38 cellular contexts compared by ENCODE assay signal in genomic region chr15:71585159-71585558, GRCh38.
"Had no signal": no experiment of that assay in that cellular context is flagged by ENCODE, and none has a peak within 500 bp of the region (broad histone marks: within the 10 kb centered on the region; RNA-seq: fewer than 3 reads in every experiment).

No MANE protein-coding gene starts in this region.

- H3K4me1 Mint-ChIP-seq: activated naive CD4-positive, alpha-beta T cell treated with anti-CD3 and anti-CD28 coated beads, Interleukin-2, amount 10 ng/mL, durations not matched to agents 7 days and 5 days; activated naive CD4-positive, alpha-beta T cell treated with anti-CD3 and anti-CD28 coated beads, Interleukin-2, amount 50 U/mL, for 24 hours; activated naive CD8-positive, alpha-beta T cell treated with anti-CD3 and anti-CD28 coated beads for 36 hours; activated naive CD8-positive, alpha-beta T cell treated with anti-CD3 and anti-CD28 coated beads, Interleukin-2, amount 10 ng/mL, durations not matched to agents 7 days and 5 days; activated naive CD8-positive, alpha-beta T cell treated with anti-CD3 and anti-CD28 coated beads, Interleukin-2, amount 50 U/mL, for 24 hours; activated T-helper 17 cell treated with anti-CD3 and anti-CD28 coated beads, Interleukin-2, amount 50 U/mL, for 72 hours; brain; central memory CD8-positive, alpha-beta T cell had no signal

- H3K27ac ChIP-seq: adrenal gland, ascending aorta, body of pancreas, brain microvascular endothelial cell, breast epithelium, cardiac muscle cell had no signal

- H3K36me3 Mint-ChIP-seq: activated naive CD4-positive, alpha-beta T cell treated with anti-CD3 and anti-CD28 coated beads, Interleukin-2, amount 10 ng/mL, durations not matched to agents 7 days and 5 days; activated naive CD8-positive, alpha-beta T cell treated with anti-CD3 and anti-CD28 coated beads, Interleukin-2, amount 10 ng/mL, durations not matched to agents 7 days and 5 days had no signal

- H3K36me3 ChIP-seq: adrenal gland, ascending aorta, brain microvascular endothelial cell, breast epithelium, cardiac muscle cell had no signal

- H3K27me3 ChIP-seq: adrenal gland, ascending aorta, body of pancreas, brain microvascular endothelial cell, breast epithelium, cardiac muscle cell had no signal

- ATAC-seq: activated naive CD4-positive, alpha-beta T cell treated with anti-CD3 and anti-CD28 coated beads, Interleukin-2, amount 50 U/mL, for 72 hours; activated naive CD8-positive, alpha-beta T cell treated with anti-CD3 and anti-CD28 coated beads, Interleukin-2, amount 50 U/mL, for 24 hours; activated T-cell treated with anti-CD3 and anti-CD28 coated beads, Interleukin-2, amount 50 U/mL, for 4 hours; activated T-cell treated with anti-CD3 and anti-CD28 coated beads, Interleukin-2, amount 50 U/mL, for 72 hours; activated T-helper 17 cell treated with anti-CD3 and anti-CD28 coated beads, Interleukin-2, amount 50 U/mL, for 72 hours; body of pancreas had no signal

- DNase-seq: activated effector memory CD4-positive, alpha-beta T cell treated with anti-CD3 and anti-CD28 coated beads, Interleukin-2, amount 50 U/mL, for 16 hours; activated effector memory CD4-positive, alpha-beta T cell treated with Interleukin-2 at 50 U/mL for 16 hours; activated gamma-delta T cell; activated gamma-delta T cell treated with Interleukin-2 at 50 U/mL for 16 hours; activated naive CD4-positive, alpha-beta T cell; activated naive CD4-positive, alpha-beta T cell treated with anti-CD3 and anti-CD28 coated beads for 36 hours; activated naive CD4-positive, alpha-beta T cell treated with anti-CD3 and anti-CD28 coated beads, Interleukin-2, amount 10 ng/mL, durations not matched to agents 7 days and 5 days; activated naive CD4-positive, alpha-beta T cell treated with anti-CD3 and anti-CD28 coated beads, Interleukin-2, amount 50 U/mL, for 16 hours; activated naive CD4-positive, alpha-beta T cell treated with Interleukin-2 at 50 U/mL for 16 hours; activated naive CD8-positive, alpha-beta T cell treated with anti-CD3 and anti-CD28 coated beads for 36 hours; activated naive CD8-positive, alpha-beta T cell treated with anti-CD3 and anti-CD28 coated beads, Interleukin-2, amount 10 ng/mL, durations not matched to agents 7 days and 5 days; activated naive CD8-positive, alpha-beta T cell treated with anti-CD3 and anti-CD28 coated beads, Interleukin-2, amount 50 U/mL, for 24 hours; activated T-cell treated with anti-CD3 and anti-CD28 coated beads, Interleukin-2, amount 50 U/mL, for 1 hour; activated T-cell treated with anti-CD3 and anti-CD28 coated beads, Interleukin-2, amount 50 U/mL, for 24 hours; activated T-cell treated with anti-CD3 and anti-CD28 coated beads, Interleukin-2, amount 50 U/mL, for 4 hours; activated T-cell treated with anti-CD3 and anti-CD28 coated beads, Interleukin-2, amount 50 U/mL, for 48 hours; activated T-cell treated with anti-CD3 and anti-CD28 coated beads, Interleukin-2, amount 50 U/mL, for 72 hours; adrenal gland; amniotic stem cell; amygdala; anterior cingulate cortex; aorta; body of pancreas; brain microvascular endothelial cell; caudate nucleus; central memory CD4-positive, alpha-beta T cell; cerebellar nuclear complex had no signal

- H3K27me3 Mint-ChIP-seq: brain had no signal

- H3K4me3 ChIP-seq: adrenal gland, ascending aorta, body of pancreas, breast epithelium, cardiac muscle cell had no signal

- H3K27ac Mint-ChIP-seq: activated naive CD4-positive, alpha-beta T cell treated with anti-CD3 and anti-CD28 coated beads for 36 hours; activated naive CD4-positive, alpha-beta T cell treated with anti-CD3 and anti-CD28 coated beads, Interleukin-2, amount 10 ng/mL, durations not matched to agents 7 days and 5 days; activated naive CD4-positive, alpha-beta T cell treated with anti-CD3 and anti-CD28 coated beads, Interleukin-2, amount 50 U/mL, for 24 hours; activated naive CD4-positive, alpha-beta T cell treated with anti-CD3 and anti-CD28 coated beads, Interleukin-2, amount 50 U/mL, for 72 hours; activated naive CD8-positive, alpha-beta T cell; activated naive CD8-positive, alpha-beta T cell treated with anti-CD3 and anti-CD28 coated beads for 36 hours; activated naive CD8-positive, alpha-beta T cell treated with anti-CD3 and anti-CD28 coated beads, Interleukin-2, amount 10 ng/mL, durations not matched to agents 7 days and 5 days; activated naive CD8-positive, alpha-beta T cell treated with anti-CD3 and anti-CD28 coated beads, Interleukin-2, amount 50 U/mL, for 24 hours; activated T-cell treated with anti-CD3 and anti-CD28 coated beads, Interleukin-2, amount 50 U/mL, for 24 hours; activated T-cell treated with anti-CD3 and anti-CD28 coated beads, Interleukin-2, amount 50 U/mL, for 72 hours; activated T-helper 1 cell treated with anti-CD3 and anti-CD28 coated beads, Interleukin-12 subunit alpha, Interleukin-12 subunit beta, Interleukin-2, Interleukin-4 antibody, amounts not matched to agents 30 ng/mL and 10 ng/mL and 1 ng/mL, durations not matched to agents 14 hours and 24 hours and 36 hours; activated T-helper 17 cell treated with anti-CD3 and anti-CD28 coated beads, Interleukin-2, amount 50 U/mL, for 72 hours; activated T-helper 2 cell treated with anti-CD3 and anti-CD28 coated beads, Interferon-gamma antibody, Interleukin-2, Interleukin-4, amounts not matched to agents 10 μg/mL and 5 μg/mL and 100 μg/mL, durations not matched to agents 14 hours and 24 hours and 36 hours; brain had no signal

- H3K4me1 ChIP-seq: adrenal gland, ascending aorta, body of pancreas, breast epithelium had no signal

- H3K4me3 Mint-ChIP-seq: activated naive CD4-positive, alpha-beta T cell treated with anti-CD3 and anti-CD28 coated beads for 36 hours; activated naive CD4-positive, alpha-beta T cell treated with anti-CD3 and anti-CD28 coated beads, Interleukin-2, amount 10 ng/mL, durations not matched to agents 7 days and 5 days; activated naive CD4-positive, alpha-beta T cell treated with anti-CD3 and anti-CD28 coated beads, Interleukin-2, amount 50 U/mL, for 24 hours; activated naive CD8-positive, alpha-beta T cell; activated naive CD8-positive, alpha-beta T cell treated with anti-CD3 and anti-CD28 coated beads for 36 hours; activated naive CD8-positive, alpha-beta T cell treated with anti-CD3 and anti-CD28 coated beads, Interleukin-2, amount 10 ng/mL, durations not matched to agents 7 days and 5 days; activated naive CD8-positive, alpha-beta T cell treated with anti-CD3 and anti-CD28 coated beads, Interleukin-2, amount 50 U/mL, for 24 hours; activated T-cell treated with anti-CD3 and anti-CD28 coated beads, Interleukin-2, amount 50 U/mL, for 24 hours; activated T-cell treated with anti-CD3 and anti-CD28 coated beads, Interleukin-2, amount 50 U/mL, for 4 hours; activated T-cell treated with anti-CD3 and anti-CD28 coated beads, Interleukin-2, amount 50 U/mL, for 72 hours; activated T-helper 1 cell treated with anti-CD3 and anti-CD28 coated beads, Interleukin-12 subunit alpha, Interleukin-12 subunit beta, Interleukin-2, Interleukin-4 antibody, amounts not matched to agents 30 ng/mL and 10 ng/mL and 1 ng/mL, durations not matched to agents 14 hours and 24 hours and 36 hours; activated T-helper 17 cell treated with anti-CD3 and anti-CD28 coated beads, Interleukin-2, amount 50 U/mL, for 72 hours; brain; central memory CD8-positive, alpha-beta T cell had no signal
